Comparison of ENCODE assay signal across 9 cellular contexts in genomic region chr15:74599156-74599555, GRCh38. TPM values are rescaled to one million over a fixed set of nuclear protein-coding genes. Genes with fewer than 3 reads are reported as not detected.
DNase-seq lines count a peak whose midpoint lies in the region; ATAC-seq, FAIRE-seq and TF ChIP-seq lines count a peak whose summit lies in the region.
"Had no signal": no experiment of that assay in that cellular context is flagged by ENCODE, and none has a peak within 500 bp of the region (broad histone marks: within the 10 kb centered on the region; RNA-seq: fewer than 3 reads in every experiment).

No MANE protein-coding gene starts in this region.

- FAIRE-seq in kidney (lab: Jason Lieb, UNC): no peak
- FAIRE-seq: HTR-8/SVneo had no signal

- peak overlapping the region; percentile 95 for H3K4me3 Mint-ChIP-seq in activated CD4-positive, alpha-beta T cell treated with anti-CD3 and anti-CD28 coated beads, Interleukin-2, amount 10 ng/mL, durations not matched to agents 7 days and 5 days

- no peaks in the 10 kb centered on the region for H3K9me3 ChIP-seq in kidney (ENCODE audit: control insufficient read depth in 1 of 2, low read length in 2 of 2)
- H3K9me3 ChIP-seq in suprapubic skin: no peaks in the 10 kb centered on the region

- WGBS in suprapubic skin: 87% methylated on average over 15 of the region's 15 CpGs

- CTCF ChIA-PET in activated CD4-positive, alpha-beta T cell treated with anti-CD3 and anti-CD28 coated beads, Interleukin-2, amount 10 ng/mL, durations not matched to agents 7 days and 5 days (lab: Charles Lee): interaction anchor here (0.7 to 2.2 kb wide), 3 partner anchors 11 to 58 kb away, joined by 3 to 9 read pairs (median 7); partner anchors contain the start of gene ARID3B

- H3K4me3 ChIP-seq in kidney (ENCODE audit: low read length in 2 of 2) (peak overlapping the region; percentile 84 to 87), suprapubic skin (peak overlapping the region; percentile 57)

- TF ChIP-seq CTCF in kidney (IDR thresholded peaks at IDR 0.05; ENCODE audit: borderline replicate concordance, extremely low read depth, insufficient read depth): no peak
- TF ChIP-seq CTCF in suprapubic skin (IDR thresholded peaks at IDR 0.05): no peak

- H3K36me3 ChIP-seq in kidney (ENCODE audit: control insufficient read depth in 1 of 2, insufficient read depth in 2 of 2, low read length in 2 of 2) (no peaks in the 10 kb centered on the region), suprapubic skin (no peaks in the 10 kb centered on the region)

- H3K27ac Mint-ChIP-seq in activated CD4-positive, alpha-beta T cell treated with anti-CD3 and anti-CD28 coated beads, Interleukin-2, amount 10 ng/mL, durations not matched to agents 7 days and 5 days: peak overlapping the region; percentile 96

- no peak for DNase-seq in activated CD4-positive, alpha-beta T cell treated with anti-CD3 and anti-CD28 coated beads, Interleukin-2, amount 10 ng/mL, durations not matched to agents 7 days and 5 days
- DNase-seq in activated CD4-positive, alpha-beta T cell treated with anti-CD3 and anti-CD28 coated beads for 4 hours: no peak
- DNase-seq in kidney: no peak
- no peak for DNase-seq in suprapubic skin (ENCODE audit: low spot score in 2 of 2)
- no peak for DNase-seq in stimulated activated CD4-positive, alpha-beta T cell treated with anti-CD3 and anti-CD28 coated beads, Interleukin-1b, Interleukin-23, amount 100 ng/mL, for 48 hours
- DNase-seq in T-helper 9 cell: no peak

- intact Hi-C loops in kidney (cut with DNase I): no loop called here

- TF ChIP-seq POLR2A in suprapubic skin (IDR thresholded peaks at IDR 0.05): no peak

- H3K36me3 Mint-ChIP-seq in activated CD4-positive, alpha-beta T cell treated with anti-CD3 and anti-CD28 coated beads, Interleukin-2, amount 10 ng/mL, durations not matched to agents 7 days and 5 days (ENCODE audit: low read depth): peaks cover 10% of the 10 kb centered on the region

- H3K4me1 ChIP-seq in kidney (ENCODE audit: control insufficient read depth in 1 of 2, insufficient read depth in 1 of 2, low read depth in 1 of 2, low read length in 2 of 2): peaks cover 4 to 13% of the 10 kb centered on the region in 2 donors
- peaks cover 20% of the 10 kb centered on the region for H3K4me1 ChIP-seq in suprapubic skin

- no peak for ATAC-seq in GM21529 (IDR thresholded peaks at IDR 0.05; ENCODE audit: unreplicated experiment)

- H3K9me3 Mint-ChIP-seq in activated CD4-positive, alpha-beta T cell treated with anti-CD3 and anti-CD28 coated beads, Interleukin-2, amount 10 ng/mL, durations not matched to agents 7 days and 5 days: no peaks in the 10 kb centered on the region

- no peak for TF ChIP-seq EP300 in suprapubic skin (IDR thresholded peaks at IDR 0.05)

- POLR2A ChIA-PET in activated CD4-positive, alpha-beta T cell treated with anti-CD3 and anti-CD28 coated beads, Interleukin-2, amount 10 ng/mL, durations not matched to agents 7 days and 5 days (lab: Charles Lee): interaction anchor here (0.6 kb wide), 1 partner anchor 9 kb away, joined by 7 read pairs; no protein-coding TSS in a partner anchor

- H3K27ac ChIP-seq in angular gyrus (ENCODE audit: low read depth, low read length): peak overlapping the region; percentile 88
- H3K27ac ChIP-seq in kidney (ENCODE audit: low read depth in 2 of 2, low read length in 2 of 2): peak overlapping the region; percentile 87 to 95
- no peak overlapping the region for H3K27ac ChIP-seq in suprapubic skin

- no peaks in the 10 kb centered on the region for H3K27me3 ChIP-seq in suprapubic skin

- H3K27me3 Mint-ChIP-seq in activated CD4-positive, alpha-beta T cell treated with anti-CD3 and anti-CD28 coated beads, Interleukin-2, amount 10 ng/mL, durations not matched to agents 7 days and 5 days: no peaks in the 10 kb centered on the region

- peaks cover 19% of the 10 kb centered on the region for H3K4me1 Mint-ChIP-seq in activated CD4-positive, alpha-beta T cell treated with anti-CD3 and anti-CD28 coated beads, Interleukin-2, amount 10 ng/mL, durations not matched to agents 7 days and 5 days

- peak overlapping the region; percentile 81 to 95 for H3K9ac ChIP-seq in kidney (ENCODE audit: low read length in 2 of 2)

RNA-seq across cellular contexts. Expression of gene CLK3, which starts 16.5 kb away (rescaled TPM):
- total RNA-seq in activated CD4-positive, alpha-beta T cell treated with anti-CD3 and anti-CD28 coated beads, Interleukin-2, amount 10 ng/mL, durations not matched to agents 7 days and 5 days: 100 to 1,000 TPM; 126 to 134 TPM
- 66.3 TPM for total RNA-seq in kidney
- polyA plus RNA-seq in kidney (ENCODE audit: insufficient read depth, low read depth, low replicate concordance): 54.1 TPM
- 100 to 1,000 TPM in 3 of 4 donors, 10 to 100 TPM in 1; 93.1 to 244 (median 115) TPM for total RNA-seq in suprapubic skin

RNA-seq across cellular contexts. Expression of gene ARID3B, which starts 58.1 kb away (rescaled TPM):
- 10 to 100 TPM; 28.3 to 29.0 TPM for total RNA-seq in activated CD4-positive, alpha-beta T cell treated with anti-CD3 and anti-CD28 coated beads, Interleukin-2, amount 10 ng/mL, durations not matched to agents 7 days and 5 days
- total RNA-seq in kidney (6.2 TPM), suprapubic skin (10 to 100 TPM in 1 of 4 donors, 1 to 10 TPM in 3; 6.7 to 12.3 (median 8.4) TPM)
- polyA plus RNA-seq in kidney (ENCODE audit: insufficient read depth, low read depth, low replicate concordance): 2.3 TPM
